Comparison of ENCODE assay signal across 10 cellular contexts in the genomic region with DNA sequence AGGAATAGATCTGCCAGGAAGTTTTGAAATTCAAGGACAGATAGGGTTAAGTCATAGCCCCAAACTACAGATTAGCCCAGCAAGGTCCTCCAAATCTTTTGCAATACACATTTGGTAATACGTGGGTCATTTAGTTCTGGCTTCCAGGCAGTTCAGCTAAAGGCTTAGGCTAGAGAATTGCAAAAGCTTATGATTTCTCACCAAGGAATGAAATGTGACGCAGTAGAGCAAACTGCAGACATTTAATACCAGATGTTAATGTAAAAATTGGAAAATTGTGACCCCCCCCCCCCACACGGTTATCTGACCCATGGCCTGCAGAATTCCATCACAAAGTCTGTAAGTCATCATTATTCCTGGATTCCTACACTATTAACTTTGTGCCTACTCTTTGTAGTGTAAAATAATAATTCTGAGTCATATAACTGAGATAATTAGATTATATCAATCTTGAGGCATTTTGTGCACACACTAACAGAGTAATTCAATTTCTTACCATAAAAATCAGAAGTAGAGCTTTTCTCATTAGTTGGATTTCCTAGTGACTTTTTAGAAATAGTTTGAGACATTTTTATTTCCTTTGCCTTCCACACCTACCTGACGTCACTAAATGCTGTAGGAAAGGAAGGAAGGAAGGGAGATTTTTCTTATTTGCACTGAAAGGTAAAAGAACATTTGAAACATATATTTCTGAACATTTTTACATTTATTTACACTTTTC.
DNase-seq lines count a peak whose midpoint lies in the region; ATAC-seq and TF ChIP-seq lines count a peak whose summit lies in the region.
"Had no signal": no experiment of that assay in that cellular context is flagged by ENCODE, and none has a peak within 500 bp of the region (broad histone marks: within the 10 kb centered on the region; RNA-seq: fewer than 3 reads in every experiment).

No MANE protein-coding gene starts in this region.

- 29 to 45% (median 33%) methylated on average over 4 of the region's 4 CpGs for WGBS in adrenal gland, 4 donors
- WGBS in right cardiac atrium = 41% methylated on average over 4 of the region's 4 CpGs

- DNase-seq in GOT3 (lab: John Stamatoyannopoulos, UW) = peak; percentile 4
- peak in 6 of 7 donors; percentile 19 to 64 (median 52) for DNase-seq in adrenal gland
- DNase-seq in right cardiac atrium = peak in 1 of 3 donors; percentile 30
- no peak for DNase-seq in NCI-H2081 (lab: John Stamatoyannopoulos, UW)
- no peak for DNase-seq in NCI-H128 (lab: John Stamatoyannopoulos, UW; ENCODE audit: unreplicated experiment)
- no peak for DNase-seq in hippocampal formation (lab: John Stamatoyannopoulos, UW)
- DNase-seq: DMS153 had no signal

- intact Hi-C loops in adrenal gland (cut with DNase I) = no loop called here
- intact Hi-C loops in right cardiac atrium (cut with DNase I) = no loop called here

- no peak for TF ChIP-seq CTCF in adrenal gland (IDR thresholded peaks at IDR 0.05)

- H3K4me3 ChIP-seq in adrenal gland = no peak overlapping the region
- no peak overlapping the region for H3K4me3 ChIP-seq in right cardiac atrium (ENCODE audit: low read length)
- H3K4me3 ChIP-seq in skin epidermis = no peak overlapping the region

- no peaks in the 10 kb centered on the region for H3K36me3 ChIP-seq in adrenal gland (replicated peaks in 1 of 2)

- H3K4me1 ChIP-seq in adrenal gland (replicated peaks in 1 of 2) (peaks cover 7 to 20% of the 10 kb centered on the region in 2 donors), right cardiac atrium (ENCODE audit: control insufficient read depth, insufficient read depth, low read length) (peaks cover 2% of the 10 kb centered on the region)
- H3K4me1 ChIP-seq: parathyroid adenoma had no signal

- H3K27me3 ChIP-seq in adrenal gland (no peaks in the 10 kb centered on the region), right cardiac atrium (ENCODE audit: control insufficient read depth, insufficient read depth) (no peaks in the 10 kb centered on the region)

- no peak for TF ChIP-seq POLR2A in adrenal gland (IDR thresholded peaks at IDR 0.05)

- H3K27ac ChIP-seq in adrenal gland (peak overlapping the region in 3 of 5 donors; percentile 2 to 81 (median 73)), right cardiac atrium (ENCODE audit: low read length) (no peak overlapping the region), skin epidermis (peak overlapping the region in 12 of 21 experiments; percentile 4 to 77 (median 62))
- H3K27ac ChIP-seq: parathyroid adenoma had no signal

- H3K9me3 ChIP-seq in adrenal gland (replicated peaks in 1 of 3) (no peaks in the 10 kb centered on the region), right cardiac atrium (ENCODE audit: control insufficient read depth, low read length) (no peaks in the 10 kb centered on the region)

- ATAC-seq in right cardiac atrium = peak; percentile 93 to 95
- ATAC-seq in GM19452 (IDR thresholded peaks at IDR 0.05; ENCODE audit: unreplicated experiment) = no peak

Comparison
In these comparisons a context has a peak if more than half of its experiments do, and no peak if none do; other contexts are left out.
1. DNase-seq: peak in GOT3 (single experiment) and adrenal gland (6 of 7); none in NCI-H2081 (0 of 2), NCI-H128 (single experiment) and hippocampal formation (0 of 2).